8 cellular contexts compared by ENCODE assay signal in the genomic region with DNA sequence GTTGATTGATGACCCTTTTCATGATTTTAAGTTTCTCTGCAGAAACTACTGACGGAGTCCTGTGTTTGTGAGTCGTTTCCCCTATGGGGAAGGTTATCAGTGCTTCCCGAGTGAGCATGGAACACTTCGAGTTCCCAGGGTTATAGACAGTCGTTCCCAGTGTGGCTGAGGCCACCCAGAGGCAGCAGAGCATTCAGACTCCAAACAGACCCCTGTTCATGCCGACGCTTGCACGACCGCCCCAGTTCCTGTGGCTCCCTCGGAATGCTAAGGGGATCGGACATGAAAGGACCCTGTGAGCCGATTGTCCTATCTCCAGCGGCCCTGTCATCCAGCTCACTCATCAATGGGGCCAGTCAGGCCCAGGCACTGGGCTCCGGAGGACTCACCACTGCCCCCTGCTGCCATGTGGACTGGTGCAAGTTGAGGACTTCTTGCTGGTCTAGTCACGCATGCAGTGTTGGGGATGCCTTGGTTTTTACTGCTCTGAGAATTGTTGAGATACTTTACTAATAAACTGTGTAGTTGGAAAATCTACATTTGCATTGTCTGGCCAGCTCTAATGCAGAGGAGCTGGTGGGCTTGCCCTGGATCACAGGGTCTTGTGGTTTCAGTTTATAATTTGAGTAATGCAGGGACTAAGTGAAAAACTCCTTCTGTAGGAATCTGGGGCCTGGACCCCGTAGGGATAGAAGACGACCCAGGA. TPM values are rescaled to one million over a fixed set of nuclear protein-coding genes. Genes with fewer than 3 reads are reported as not detected.
DNase-seq lines count a peak whose midpoint lies in the region; ATAC-seq and TF ChIP-seq lines count a peak whose summit lies in the region.

No MANE protein-coding gene starts in this region.

- TF ChIP-seq CTCF in AG10803 (conservative IDR thresholded peaks at IDR 0.05; ENCODE audit: low read length) (peak; percentile 73), Panc1 (IDR thresholded peaks at IDR 0.05) (peak; percentile 88), neural cell (IDR thresholded peaks at IDR 0.05; ENCODE audit: poor library complexity, severe bottlenecking) (peak; percentile 66)

- no peaks in the 10 kb centered on the region for H3F3A ChIP-seq in neural cell (ENCODE audit: insufficient read depth, low read length, poor library complexity, severe bottlenecking)

- H3K27ac Mint-ChIP-seq in stimulated activated naive CD8-positive, alpha-beta T cell treated with anti-CD3 and anti-CD28 coated beads, Interleukin-15, amount 100 ng/mL, for 72 hours = no peak overlapping the region

- TF ChIP-seq EP300 in neural cell (conservative IDR thresholded peaks at IDR 0.05; ENCODE audit: poor library complexity, severe bottlenecking) = no peak

- no peaks in the 10 kb centered on the region for H3K4me1 ChIP-seq in Panc1 (ENCODE audit: control insufficient read depth, insufficient read depth, low read length)

- H3K9me3 ChIP-seq in Panc1 (ENCODE audit: control insufficient read depth, insufficient read depth, low read depth, low read length) = no peaks in the 10 kb centered on the region
- no peaks in the 10 kb centered on the region for H3K9me3 ChIP-seq in neural cell (ENCODE audit: low read length)

- no peak overlapping the region for H2AFZ ChIP-seq in neural cell (ENCODE audit: low read depth, low read length)

- peaks cover 22% of the 10 kb centered on the region for H3K36me3 ChIP-seq in Panc1 (ENCODE audit: control insufficient read depth, insufficient read depth, low read length)
- no peaks in the 10 kb centered on the region for H3K36me3 ChIP-seq in neural cell (ENCODE audit: insufficient read depth, low read length)

- no peaks in the 10 kb centered on the region for H3K9me3 Mint-ChIP-seq in stimulated activated naive CD8-positive, alpha-beta T cell treated with anti-CD3 and anti-CD28 coated beads, Interleukin-15, amount 100 ng/mL, for 72 hours

- intact Hi-C loops in Panc1 (cut with micrococcal nuclease; ENCODE audit: unreplicated experiment) = no loop called here

- H3K27ac ChIP-seq in Panc1 (ENCODE audit: low read length) (no peak overlapping the region), neural cell (ENCODE audit: low read length) (no peak overlapping the region)

- POLR2A ChIA-PET in Panc1 (lab: Charles Lee) = no interaction called here

- in situ Hi-C loops in Panc1 (cut with HindIII; ENCODE audit: low pct_unique_long_range_greater_than_20kb, low sequenced_read_pairs) = no loop called here

- H3K27me3 ChIP-seq in Panc1 (ENCODE audit: control insufficient read depth, insufficient read depth, low read length) (no peaks in the 10 kb centered on the region), neural cell (ENCODE audit: insufficient read depth, low read depth, low read length) (no peaks in the 10 kb centered on the region)

- no peaks in the 10 kb centered on the region for H3K9me2 ChIP-seq in neural cell (ENCODE audit: insufficient read depth, low read length)

- no peak overlapping the region for H3K9ac ChIP-seq in neural cell (ENCODE audit: low read length)

- H3K4me3 Mint-ChIP-seq in stimulated activated naive CD8-positive, alpha-beta T cell treated with anti-CD3 and anti-CD28 coated beads, Interleukin-15, amount 100 ng/mL, for 72 hours = no peak overlapping the region

- TF ChIP-seq RAD21 in neural cell (conservative IDR thresholded peaks at IDR 0.05) = peak; percentile 49

- no peaks in the 10 kb centered on the region for H3K27me3 Mint-ChIP-seq in stimulated activated naive CD8-positive, alpha-beta T cell treated with anti-CD3 and anti-CD28 coated beads, Interleukin-15, amount 100 ng/mL, for 72 hours

- H3K4me1 Mint-ChIP-seq in stimulated activated naive CD8-positive, alpha-beta T cell treated with anti-CD3 and anti-CD28 coated beads, Interleukin-15, amount 100 ng/mL, for 72 hours = peaks cover 36% of the 10 kb centered on the region

- ATAC-seq in Panc1 (peak; percentile 62), HG03457 (IDR thresholded peaks at IDR 0.05; ENCODE audit: unreplicated experiment) (no peak)
- ATAC-seq in stimulated activated naive CD8-positive, alpha-beta T cell treated with anti-CD3 and anti-CD28 coated beads, Interleukin-15, amount 100 ng/mL, for 72 hours = peak; percentile 71

- peak; percentile 61 for DNase-seq in AG10803 (ENCODE audit: low read depth)
- DNase-seq in GM19238 (ENCODE audit: insufficient read length, low spot score) = peak; percentile 65
- DNase-seq in Panc1 (ENCODE audit: low read depth, low spot score) = no peak
- DNase-seq in activated T-helper 1 cell treated with Interleukin-2 at 50 U/mL for 16 hours (ENCODE audit: low read depth) = peak; percentile 62
- peak; percentile 60 for DNase-seq in fibroblast of peridontal ligament (ENCODE audit: extremely low read depth)
- DNase-seq in stimulated activated naive CD8-positive, alpha-beta T cell treated with anti-CD3 and anti-CD28 coated beads, Interleukin-15, amount 100 ng/mL, for 72 hours = peak; percentile 80

- H4K20me1 ChIP-seq in neural cell (ENCODE audit: insufficient read depth) = no peaks in the 10 kb centered on the region

- CTCF ChIA-PET in Panc1 (lab: Charles Lee) = no interaction called here

- H3K4me2 ChIP-seq in neural cell (ENCODE audit: low read length) = no peak overlapping the region

- peaks cover 6% of the 10 kb centered on the region for H3K79me2 ChIP-seq in neural cell (replicated peaks; ENCODE audit: insufficient read depth, low read length)

- no TSS peak for BruUV-seq in Panc1 (replicated peaks; lab: Mats Ljungman, UMichigan)

- H3K4me3 ChIP-seq in AG10803 (ENCODE audit: low read length) (no peak overlapping the region), Panc1 (ENCODE audit: low read depth in 2 of 2, low read length in 2 of 2) (no peak overlapping the region), neural cell (ENCODE audit: low read length) (no peak overlapping the region)

TF ChIP-seq in neural cell, 6 proteins besides CTCF, POLR2A, EP300 and RAD21:
- TF ChIP-seq, protein P1, sequence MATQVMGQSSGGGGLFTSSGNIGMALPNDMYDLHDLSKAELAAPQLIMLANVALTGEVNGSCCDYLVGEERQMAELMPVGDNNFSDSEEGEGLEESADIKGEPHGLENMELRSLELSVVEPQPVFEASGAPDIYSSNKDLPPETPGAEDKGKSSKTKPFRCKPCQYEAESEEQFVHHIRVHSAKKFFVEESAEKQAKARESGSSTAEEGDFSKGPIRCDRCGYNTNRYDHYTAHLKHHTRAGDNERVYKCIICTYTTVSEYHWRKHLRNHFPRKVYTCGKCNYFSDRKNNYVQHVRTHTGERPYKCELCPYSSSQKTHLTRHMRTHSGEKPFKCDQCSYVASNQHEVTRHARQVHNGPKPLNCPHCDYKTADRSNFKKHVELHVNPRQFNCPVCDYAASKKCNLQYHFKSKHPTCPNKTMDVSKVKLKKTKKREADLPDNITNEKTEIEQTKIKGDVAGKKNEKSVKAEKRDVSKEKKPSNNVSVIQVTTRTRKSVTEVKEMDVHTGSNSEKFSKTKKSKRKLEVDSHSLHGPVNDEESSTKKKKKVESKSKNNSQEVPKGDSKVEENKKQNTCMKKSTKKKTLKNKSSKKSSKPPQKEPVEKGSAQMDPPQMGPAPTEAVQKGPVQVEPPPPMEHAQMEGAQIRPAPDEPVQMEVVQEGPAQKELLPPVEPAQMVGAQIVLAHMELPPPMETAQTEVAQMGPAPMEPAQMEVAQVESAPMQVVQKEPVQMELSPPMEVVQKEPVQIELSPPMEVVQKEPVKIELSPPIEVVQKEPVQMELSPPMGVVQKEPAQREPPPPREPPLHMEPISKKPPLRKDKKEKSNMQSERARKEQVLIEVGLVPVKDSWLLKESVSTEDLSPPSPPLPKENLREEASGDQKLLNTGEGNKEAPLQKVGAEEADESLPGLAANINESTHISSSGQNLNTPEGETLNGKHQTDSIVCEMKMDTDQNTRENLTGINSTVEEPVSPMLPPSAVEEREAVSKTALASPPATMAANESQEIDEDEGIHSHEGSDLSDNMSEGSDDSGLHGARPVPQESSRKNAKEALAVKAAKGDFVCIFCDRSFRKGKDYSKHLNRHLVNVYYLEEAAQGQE (IDR thresholded peaks at IDR 0.05; ENCODE audit: borderline replicate concordance) = no peak
- peak; percentile 71 for TF ChIP-seq SMC3 (conservative IDR thresholded peaks at IDR 0.05; ENCODE audit: poor library complexity)

RNA-seq across cellular contexts. Expression of a gene that starts 3.1 kb away (rescaled TPM):
- total RNA-seq in Panc1 (2021; ENCODE audit: unreplicated experiment) = 965 TPM
- polyA plus RNA-seq in Panc1 (2012; ENCODE audit: insufficient read length) = 1,813 TPM
- polyA plus RNA-seq in neural cell = 2,635 and 2,685 TPM in 2 replicates
- polyA minus RNA-seq in neural cell = 1,181 and 1,234 TPM in 2 replicates

RNA-seq across cellular contexts. Expression of a gene that starts 18.2 kb away (rescaled TPM):
- 32.7 TPM for total RNA-seq in Panc1 (2021; ENCODE audit: unreplicated experiment)
- 46.0 TPM for polyA plus RNA-seq in Panc1 (2012; ENCODE audit: insufficient read length)
- 0.15 and 3.8 TPM in 2 replicates for polyA plus RNA-seq in neural cell
- 1.5 TPM in 1 of 2 replicates, not detected in the other for polyA minus RNA-seq in neural cell

RNA-seq across cellular contexts. Expression of a gene that starts 49.2 kb away (rescaled TPM):
- total RNA-seq in Panc1 (2021; ENCODE audit: unreplicated experiment) = 118 TPM
- 86.1 TPM for polyA plus RNA-seq in Panc1 (2012; ENCODE audit: insufficient read length)
- 216 and 248 TPM in 2 replicates for polyA plus RNA-seq in neural cell
- 121 and 129 TPM in 2 replicates for polyA minus RNA-seq in neural cell

RNA-seq across cellular contexts. Expression of a gene that starts 56.1 kb away (rescaled TPM):
- total RNA-seq in Panc1 (2021; ENCODE audit: unreplicated experiment) = 0.18 TPM
- 0.78 TPM for polyA plus RNA-seq in Panc1 (2012; ENCODE audit: insufficient read length)
- 0.33 and 0.96 TPM in 2 replicates for polyA plus RNA-seq in neural cell
- polyA minus RNA-seq in neural cell = not detected in 2 replicates
